In the genomic region with DNA sequence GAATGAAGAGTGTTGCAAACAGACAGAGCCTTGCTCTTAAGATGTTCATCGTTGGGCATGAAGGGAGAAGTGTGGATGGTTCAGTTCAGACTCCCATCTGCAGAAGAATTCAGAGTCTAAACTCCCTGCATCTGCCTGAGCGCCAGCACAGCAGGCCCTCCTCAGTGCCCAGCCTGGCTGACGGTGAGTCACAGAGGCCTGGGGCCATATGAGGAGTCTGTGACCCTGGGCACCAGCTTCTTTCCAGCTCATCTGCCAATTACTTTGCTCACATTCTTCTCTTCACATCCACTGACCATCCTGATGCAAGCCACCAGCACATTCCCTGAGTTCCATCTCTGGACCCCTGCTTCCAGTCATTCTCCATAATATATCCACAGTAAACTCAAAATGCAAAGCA, we compare ENCODE assay signal across 27 cellular contexts.
DNase-seq lines count a peak whose midpoint lies in the region; ATAC-seq and TF ChIP-seq lines count a peak whose summit lies in the region.
"Had no signal": no experiment of that assay in that cellular context is flagged by ENCODE, and none has a peak within 500 bp of the region (broad histone marks: within the 10 kb centered on the region; RNA-seq: fewer than 3 reads in every experiment).

No MANE protein-coding gene starts in this region.

- H4K8ac ChIP-seq in trophoblast cell (ENCODE audit: low read depth, low read length) = no peak overlapping the region

- no peak overlapping the region for H4K91ac ChIP-seq in trophoblast cell (ENCODE audit: low read depth, low read length)

- no peaks in the 10 kb centered on the region for H3K79me2 ChIP-seq in PC-3 (ENCODE audit: low read length)
- H3K79me2 ChIP-seq in trophoblast cell (ENCODE audit: control insufficient read depth, insufficient read depth, low read length, poor library complexity) = no peaks in the 10 kb centered on the region

- DNase-seq in ELR (ENCODE audit: low read depth) (peak; percentile 50), PC-3 (peak; percentile 66), astrocyte of the spinal cord (ENCODE audit: low read depth, low spot score) (peak; percentile 4), trophoblast cell (peak; percentile 98), esophagus squamous epithelium (lab: John Stamatoyannopoulos, UW) (no peak), NCI-H446 (lab: John Stamatoyannopoulos, UW) (no peak), glutamatergic neuron (no peak)
- DNase-seq: activated B cell treated with CpG ODN at 0.5 μM for 24 hours; activated CD4-positive, alpha-beta memory T cell treated with anti-CD3 and anti-CD28 coated beads, Interleukin-2, amount 10 ng/mL, durations not matched to agents 7 days and 5 days; activated CD8-positive, alpha-beta memory T cell treated with anti-CD3 and anti-CD28 coated beads, Interleukin-2, amount 50 U/mL, for 48 hours; activated naive CD4-positive, alpha-beta T cell treated with anti-CD3 and anti-CD28 coated beads, Interleukin-2, amount 10 ng/mL, durations not matched to agents 7 days and 5 days; aorta; Caco-2; central memory CD4-positive, alpha-beta T cell; DMS79; mucosa of descending colon; NCI-H1092 treated with DMSO at 0.1 percent for 48 hours; NCI-H187 treated with DMSO at 0.1 percent for 48 hours; NCI-H2171 treated with DMSO at 0.1 percent for 48 hours; NCI-H524; SIG-M5; stimulated activated CD4-positive, alpha-beta T cell treated with anti-CD3 and anti-CD28 coated beads, Interleukin-2, amount 100 ng/mL, for 24 hours; SW 1271; transverse colon had no signal

- intact Hi-C loops in PC-3 (cut with micrococcal nuclease) (no loop called here), esophagus squamous epithelium (cut with DNase I) (no loop called here)

- H3K27me3 ChIP-seq in PC-3 (ENCODE audit: low read length) (no peaks in the 10 kb centered on the region), trophoblast cell (ENCODE audit: insufficient read depth, low read length) (no peaks in the 10 kb centered on the region), esophagus squamous epithelium (no peaks in the 10 kb centered on the region)
- H3K27me3 ChIP-seq: right atrium auricular region, transverse colon had no signal

- H3K18ac ChIP-seq in trophoblast cell (ENCODE audit: low read length) = no peak overlapping the region

- no peaks in the 10 kb centered on the region for H3K9me3 ChIP-seq in PC-3 (ENCODE audit: low read length)
- no peaks in the 10 kb centered on the region for H3K9me3 ChIP-seq in trophoblast cell (ENCODE audit: insufficient read depth, low read depth, low read length)
- no peaks in the 10 kb centered on the region for H3K9me3 ChIP-seq in esophagus squamous epithelium
- H3K9me3 ChIP-seq: BLaER1 treated with 17β-estradiol and CSF1 and Interleukin-3, amounts not matched to agents 10 nM and 100 nM; Caco-2; mucosa of descending colon; right atrium auricular region; transverse colon had no signal

- no peak overlapping the region for H3K9ac ChIP-seq in PC-3 (ENCODE audit: low read length)
- H3K9ac ChIP-seq in trophoblast cell (ENCODE audit: low read length) = no peak overlapping the region
- H3K9ac ChIP-seq: BLaER1 treated with 17β-estradiol and CSF1 and Interleukin-3, amounts not matched to agents 10 nM and 100 nM had no signal

- H3K36me3 ChIP-seq in PC-3 (ENCODE audit: low read depth, low read length) (no peaks in the 10 kb centered on the region; the same call in 1 of the 2 replicates), trophoblast cell (ENCODE audit: control insufficient read depth in 1 of 2, insufficient read depth in 2 of 2, low read length in 2 of 2) (no peaks in the 10 kb centered on the region), esophagus squamous epithelium (no peaks in the 10 kb centered on the region)
- H3K36me3 ChIP-seq: BLaER1 treated with 17β-estradiol and CSF1 and Interleukin-3, amounts not matched to agents 10 nM and 100 nM; right atrium auricular region; transverse colon had no signal

- no peaks in the 10 kb centered on the region for H3F3A ChIP-seq in PC-3 (ENCODE audit: low read length, unreplicated experiment)

- H3K9me3 Mint-ChIP-seq in glutamatergic neuron (ENCODE audit: unreplicated experiment) = peaks cover 4% of the 10 kb centered on the region
- H3K9me3 Mint-ChIP-seq: activated B cell treated with CpG ODN at 0.5 μM for 24 hours; activated naive CD4-positive, alpha-beta T cell treated with anti-CD3 and anti-CD28 coated beads, Interleukin-2, amount 10 ng/mL, durations not matched to agents 7 days and 5 days had no signal

- POLR2A ChIA-PET in PC-3 (lab: Charles Lee; ENCODE audit: unreplicated experiment) = no interaction called here

- no peak for TF ChIP-seq POLR2A in esophagus squamous epithelium (IDR thresholded peaks at IDR 0.05)

- peaks cover 6% of the 10 kb centered on the region for H3K79me1 ChIP-seq in trophoblast cell (ENCODE audit: low read length)

- in situ Hi-C loops in astrocyte of the spinal cord (cut with HindIII; ENCODE audit: low sequenced_read_pairs) = no loop called here

- H3K27ac ChIP-seq in PC-3 (ENCODE audit: low read length) (no peak overlapping the region), trophoblast cell (ENCODE audit: low read depth, low read length) (no peak overlapping the region), esophagus squamous epithelium (no peak overlapping the region)
- H3K27ac ChIP-seq: BLaER1 treated with 17β-estradiol and CSF1 and Interleukin-3, amounts not matched to agents 10 nM and 100 nM; right atrium auricular region; transverse colon had no signal

- CTCF ChIA-PET in PC-3 (lab: Charles Lee) = no interaction called here

- H3K4me1 ChIP-seq in PC-3 (ENCODE audit: insufficient read depth, low read length) = no peaks in the 10 kb centered on the region
- peaks cover 0 to 6% of the 10 kb centered on the region in 2 experiments for H3K4me1 ChIP-seq in trophoblast cell (ENCODE audit: control insufficient read depth in 1 of 2, insufficient read depth in 2 of 2, low read length in 2 of 2)
- no peaks in the 10 kb centered on the region for H3K4me1 ChIP-seq in esophagus squamous epithelium
- H3K4me1 ChIP-seq: Caco-2, right atrium auricular region, transverse colon had no signal

- H3K4me2 ChIP-seq in PC-3 (ENCODE audit: low read length) (no peak overlapping the region), trophoblast cell (ENCODE audit: low read length) (no peak overlapping the region)
- H3K4me2 ChIP-seq: BLaER1 treated with 17β-estradiol and CSF1 and Interleukin-3, amounts not matched to agents 10 nM and 100 nM had no signal

- no peaks in the 10 kb centered on the region for H3K4me1 Mint-ChIP-seq in glutamatergic neuron (ENCODE audit: low read depth, unreplicated experiment)
- H3K4me1 Mint-ChIP-seq: activated B cell treated with CpG ODN at 0.5 μM for 24 hours; activated CD4-positive, alpha-beta memory T cell treated with anti-CD3 and anti-CD28 coated beads, Interleukin-2, amount 10 ng/mL, durations not matched to agents 7 days and 5 days; activated naive CD4-positive, alpha-beta T cell treated with anti-CD3 and anti-CD28 coated beads, Interleukin-2, amount 10 ng/mL, durations not matched to agents 7 days and 5 days had no signal

- no peak overlapping the region for H3K4ac ChIP-seq in trophoblast cell (ENCODE audit: low read depth, low read length)

- H2BK120ac ChIP-seq in trophoblast cell (ENCODE audit: insufficient read depth, low read length, poor library complexity) = no peak overlapping the region

- no peaks in the 10 kb centered on the region for H4K20me1 ChIP-seq in PC-3 (ENCODE audit: low read length)

- TF ChIP-seq CTCF in PC-3 (conservative IDR thresholded peaks at IDR 0.05; ENCODE audit: low read depth, low read length) = no peak
- no peak for TF ChIP-seq CTCF in astrocyte of the spinal cord (IDR thresholded peaks at IDR 0.05; ENCODE audit: low read depth, low read length)
- no peak for TF ChIP-seq CTCF in esophagus squamous epithelium (IDR thresholded peaks at IDR 0.05)
- no peak for TF ChIP-seq CTCF in glutamatergic neuron (IDR thresholded peaks at IDR 0.05; ENCODE audit: partially characterized antibody, unreplicated experiment)

- H3K14ac ChIP-seq in trophoblast cell (ENCODE audit: low read length) = no peak overlapping the region

- no CpG with 5 or more reads among the region's 3 CpGs for WGBS in trophoblast cell (ENCODE audit: extremely low coverage, insufficient coverage, insufficient read length)
- 65 to 67% methylated on average over 2 to 3 of the region's 3 CpGs for WGBS in esophagus squamous epithelium, 2 donors

- H3K4me3 Mint-ChIP-seq in glutamatergic neuron (ENCODE audit: unreplicated experiment) = no peak overlapping the region
- H3K4me3 Mint-ChIP-seq: activated B cell treated with CpG ODN at 0.5 μM for 24 hours; activated CD4-positive, alpha-beta memory T cell treated with anti-CD3 and anti-CD28 coated beads, Interleukin-2, amount 10 ng/mL, durations not matched to agents 7 days and 5 days; activated naive CD4-positive, alpha-beta T cell treated with anti-CD3 and anti-CD28 coated beads, Interleukin-2, amount 10 ng/mL, durations not matched to agents 7 days and 5 days; IgD-negative memory B cell had no signal

- peak; percentile 56 for ATAC-seq in PC-3
- ATAC-seq: mucosa of descending colon had no signal

- no peak overlapping the region for H2AFZ ChIP-seq in PC-3 (ENCODE audit: low read length)
- no peak overlapping the region for H2AFZ ChIP-seq in trophoblast cell (ENCODE audit: insufficient read depth, low read length, poor library complexity)

- H2BK12ac ChIP-seq in trophoblast cell (ENCODE audit: low read length) = no peak overlapping the region

- no peak overlapping the region for H3K23ac ChIP-seq in trophoblast cell (ENCODE audit: low read length)

- H3K36me3 Mint-ChIP-seq in glutamatergic neuron (ENCODE audit: unreplicated experiment) = no peaks in the 10 kb centered on the region
- H3K36me3 Mint-ChIP-seq: activated naive CD4-positive, alpha-beta T cell treated with anti-CD3 and anti-CD28 coated beads, Interleukin-2, amount 10 ng/mL, durations not matched to agents 7 days and 5 days; IgD-negative memory B cell had no signal

- peaks cover 7% of the 10 kb centered on the region for H3K27me3 Mint-ChIP-seq in glutamatergic neuron (ENCODE audit: unreplicated experiment)
- H3K27me3 Mint-ChIP-seq: activated B cell treated with CpG ODN at 0.5 μM for 24 hours; activated CD4-positive, alpha-beta memory T cell treated with anti-CD3 and anti-CD28 coated beads, Interleukin-2, amount 10 ng/mL, durations not matched to agents 7 days and 5 days; activated naive CD4-positive, alpha-beta T cell treated with anti-CD3 and anti-CD28 coated beads, Interleukin-2, amount 10 ng/mL, durations not matched to agents 7 days and 5 days had no signal

- no peak overlapping the region for H4K12ac ChIP-seq in trophoblast cell (ENCODE audit: low read depth, low read length)

- no peak overlapping the region for H2BK5ac ChIP-seq in trophoblast cell (ENCODE audit: low read depth, low read length, poor library complexity)

- no TSS peak for BruUV-seq in PC-3 (replicated peaks; lab: Mats Ljungman, UMichigan)

- H3K4me3 ChIP-seq in PC-3 (ENCODE audit: low read length) = no peak overlapping the region
- H3K4me3 ChIP-seq in astrocyte of the spinal cord (ENCODE audit: low read depth, low read length) = no peak overlapping the region
- H3K4me3 ChIP-seq in trophoblast cell (ENCODE audit: low read depth, low read length) = no peak overlapping the region
- no peak overlapping the region for H3K4me3 ChIP-seq in esophagus squamous epithelium
- H3K4me3 ChIP-seq: BLaER1 treated with 17β-estradiol and CSF1 and Interleukin-3, amounts not matched to agents 10 nM and 100 nM; mucosa of descending colon; right atrium auricular region; transverse colon had no signal

- H3K9me2 ChIP-seq in PC-3 (replicated peaks; ENCODE audit: low read length) = no peaks in the 10 kb centered on the region

- no peak overlapping the region for H3K27ac Mint-ChIP-seq in glutamatergic neuron (ENCODE audit: unreplicated experiment)
- H3K27ac Mint-ChIP-seq: activated B cell treated with CpG ODN at 0.5 μM for 24 hours; activated CD4-positive, alpha-beta memory T cell treated with anti-CD3 and anti-CD28 coated beads, Interleukin-2, amount 10 ng/mL, durations not matched to agents 7 days and 5 days; activated naive CD4-positive, alpha-beta T cell treated with anti-CD3 and anti-CD28 coated beads, Interleukin-2, amount 10 ng/mL, durations not matched to agents 7 days and 5 days; IgD-negative memory B cell had no signal

- no peak overlapping the region for H2AK5ac ChIP-seq in trophoblast cell (ENCODE audit: low read length)

Comparison
In these comparisons a context has a peak if more than half of its experiments do, and no peak if none do; other contexts are left out.
1. DNase-seq: peak in ELR (single experiment), PC-3 (single experiment), astrocyte of the spinal cord (single experiment) and trophoblast cell (2 of 2); none in esophagus squamous epithelium (single experiment), NCI-H446 (0 of 2) and glutamatergic neuron (single experiment).